ENCODE assay signal across 9 cellular contexts in the genomic region with DNA sequence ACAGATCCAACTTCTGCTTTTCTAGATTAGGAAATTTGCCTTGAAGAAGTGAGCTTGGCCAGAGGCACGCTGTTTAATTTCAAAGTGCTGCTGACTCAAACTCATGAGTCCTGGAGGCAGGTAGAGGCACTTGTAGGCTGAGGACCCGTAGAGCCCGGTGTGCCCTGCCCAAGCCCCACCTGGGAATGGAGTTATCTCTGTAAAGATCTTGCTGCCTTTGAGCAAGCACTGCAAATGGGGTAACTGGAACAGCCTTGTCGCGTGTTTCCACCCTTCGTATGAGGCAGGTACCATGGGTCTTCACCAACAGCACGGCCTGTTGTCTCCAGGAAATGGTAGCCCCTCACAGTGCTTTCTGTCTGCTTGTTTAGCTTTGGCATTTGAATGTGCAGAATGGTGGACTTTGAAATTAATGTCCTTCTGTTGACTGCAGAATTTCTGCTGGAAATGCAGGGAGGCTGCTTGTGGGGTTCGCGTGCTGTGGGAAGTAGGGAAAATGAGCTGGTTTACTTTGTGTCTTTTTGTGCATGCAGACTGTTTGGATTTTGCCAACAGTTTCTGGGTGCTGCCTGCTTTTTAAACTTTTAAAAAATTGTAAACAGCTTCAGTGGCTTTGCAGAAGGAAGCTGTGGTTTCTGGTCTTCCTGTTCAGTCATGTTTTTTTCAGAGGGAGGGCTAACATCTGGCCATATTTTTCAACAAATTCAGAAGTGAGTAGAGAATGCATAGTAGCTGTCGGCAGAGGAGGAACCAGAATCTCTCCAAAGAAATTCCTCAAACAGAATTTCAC. TPM values are rescaled to one million over a fixed set of nuclear protein-coding genes. Genes with fewer than 3 reads are reported as not detected.
DNase-seq lines count a peak whose midpoint lies in the region; ATAC-seq, FAIRE-seq and TF ChIP-seq lines count a peak whose summit lies in the region.
"Had no signal": no experiment of that assay in that cellular context is flagged by ENCODE, and none has a peak within 500 bp of the region (broad histone marks: within the 10 kb centered on the region; RNA-seq: fewer than 3 reads in every experiment).

No MANE protein-coding gene starts in this region.

- H3K9me3 Mint-ChIP-seq in stimulated activated naive CD8-positive, alpha-beta T cell treated with anti-CD3 and anti-CD28 coated beads, Interleukin-15, amount 100 ng/mL, for 72 hours, result no peaks in the 10 kb centered on the region

- peak; percentile 62 for FAIRE-seq in GM12892 (lab: Jason Lieb, UNC)

- no peak for TF ChIP-seq CTCF in fibroblast of pulmonary artery (IDR thresholded peaks at IDR 0.05; ENCODE audit: low read length, missing control alignments)

- H3K4me3 ChIP-seq in fibroblast of pulmonary artery (replicated peaks; ENCODE audit: low read depth, low read length), result no peak overlapping the region
- H3K4me3 ChIP-seq: SJCRH30 had no signal

- no peaks in the 10 kb centered on the region for H3K27me3 Mint-ChIP-seq in stimulated activated naive CD8-positive, alpha-beta T cell treated with anti-CD3 and anti-CD28 coated beads, Interleukin-15, amount 100 ng/mL, for 72 hours

- peak; percentile 62 for ATAC-seq in HG03066 (IDR thresholded peaks at IDR 0.05; ENCODE audit: low read depth, unreplicated experiment)
- peak; percentile 56 for ATAC-seq in stimulated activated naive CD8-positive, alpha-beta T cell treated with anti-CD3 and anti-CD28 coated beads, Interleukin-15, amount 100 ng/mL, for 72 hours
- ATAC-seq in HG03025 (IDR thresholded peaks at IDR 0.05; ENCODE audit: low FRiP score, unreplicated experiment), result no peak

- peak overlapping the region; percentile 81 to 86 for H3K4me3 Mint-ChIP-seq in stimulated activated naive CD8-positive, alpha-beta T cell treated with anti-CD3 and anti-CD28 coated beads, Interleukin-15, amount 100 ng/mL, for 72 hours

- H3K4me1 Mint-ChIP-seq in stimulated activated naive CD8-positive, alpha-beta T cell treated with anti-CD3 and anti-CD28 coated beads, Interleukin-15, amount 100 ng/mL, for 72 hours, result peaks cover 66% of the 10 kb centered on the region

- no peak for DNase-seq in GM12892 (ENCODE audit: insufficient read length)
- DNase-seq in UCSD-AML1 (lab: John Stamatoyannopoulos, UW; ENCODE audit: unreplicated experiment), result peak; percentile 23
- peak; percentile 42 for DNase-seq in fibroblast of pulmonary artery (ENCODE audit: low read depth)
- DNase-seq in stimulated activated naive CD8-positive, alpha-beta T cell treated with anti-CD3 and anti-CD28 coated beads, Interleukin-15, amount 100 ng/mL, for 72 hours, result peak in 1 of 2 donors; percentile 27
- DNase-seq in middle frontal gyrus (ENCODE audit: extremely low spot score, low spot score), result no peak
- no peak for DNase-seq in NCI-H1105 treated with DMSO at 0.1 percent for 48 hours (lab: John Stamatoyannopoulos, UW)

- TF ChIP-seq POLR2A in GM12892 (IDR thresholded peaks at IDR 0.05; ENCODE audit: low read depth, low read length), result no peak; the same call in 1 of the 2 replicates

- peak overlapping the region; percentile 78 to 86 for H3K27ac Mint-ChIP-seq in stimulated activated naive CD8-positive, alpha-beta T cell treated with anti-CD3 and anti-CD28 coated beads, Interleukin-15, amount 100 ng/mL, for 72 hours

RNA-seq across cellular contexts. Expression of a gene that starts 27.2 kb away (rescaled TPM):
- polyA plus RNA-seq in GM12892 (2012; ENCODE audit: missing spikeins), result 37.2 TPM

RNA-seq across cellular contexts. Expression of a gene that starts 48.4 kb away (rescaled TPM):
- 137 TPM for polyA plus RNA-seq in GM12892 (2012; ENCODE audit: missing spikeins)

Comparison
In these comparisons a context has a peak if more than half of its experiments do, and no peak if none do; other contexts are left out.
1. DNase-seq: peak in UCSD-AML1 (single experiment) and fibroblast of pulmonary artery (single experiment); none in GM12892 (single experiment), middle frontal gyrus (single experiment) and NCI-H1105 treated with DMSO at 0.1 percent for 48 hours (single experiment).